ENCODE assay signal across 28 cellular contexts in genomic region chr1:15334995-15335394, GRCh38.
"Had no signal": no experiment of that assay in that cellular context is flagged by ENCODE, and none has a peak within 500 bp of the region (broad histone marks: within the 10 kb centered on the region; RNA-seq: fewer than 3 reads in every experiment).

No MANE protein-coding gene starts in this region.

- H3K9me3 ChIP-seq: body of pancreas, colonic mucosa had no signal

- FAIRE-seq: frontal cortex, TTC549 had no signal

- DNase-seq: activated CD4-positive, alpha-beta memory T cell treated with anti-CD3 and anti-CD28 coated beads, Interleukin-2, amount 10 ng/mL, durations not matched to agents 7 days and 5 days; activated CD4-positive, alpha-beta T cell treated with anti-CD3 and anti-CD28 coated beads for 1 hour; activated CD4-positive, alpha-beta T cell treated with anti-CD3 and anti-CD28 coated beads for 4 hours; activated CD4-positive, alpha-beta T cell treated with anti-CD3 and anti-CD28 coated beads, Interleukin-2, amount 10 ng/mL, durations not matched to agents 7 days and 5 days; activated CD4-positive, alpha-beta T cell treated with anti-CD3 and anti-CD28 coated beads, Interleukin-2, amount 50 U/mL, for 4 hours; activated CD8-positive, alpha-beta memory T cell treated with anti-CD3 and anti-CD28 coated beads, Interleukin-2, amount 50 U/mL, for 48 hours; activated gamma-delta T cell; activated naive CD4-positive, alpha-beta T cell; activated naive CD4-positive, alpha-beta T cell treated with anti-CD3 and anti-CD28 coated beads, Interleukin-2, amount 50 U/mL, for 16 hours; activated T-cell treated with anti-CD3 and anti-CD28 coated beads for 4 hours; activated T-cell treated with anti-CD3 and anti-CD28 coated beads, Interleukin-2, amount 50 U/mL, for 24 hours; activated T-cell treated with anti-CD3 and anti-CD28 coated beads, Interleukin-2, amount 50 U/mL, for 72 hours; amygdala; body of pancreas; caudate nucleus; cerebellar nuclear complex; colonic mucosa; dorsolateral prefrontal cortex; effector memory CD4-positive, alpha-beta T cell; endodermal cell; foreskin fibroblast; head of caudate nucleus; T-helper 2 cell had no signal

- H3K27ac ChIP-seq: body of pancreas, colonic mucosa, dorsolateral prefrontal cortex, VCaP had no signal

- H3K27me3 ChIP-seq: body of pancreas, colonic mucosa, dorsolateral prefrontal cortex had no signal

- ATAC-seq: activated T-cell treated with anti-CD3 and anti-CD28 coated beads, Interleukin-2, amount 50 U/mL, for 72 hours; body of pancreas; esophagus mucosa; WTC11 had no signal

- H3K4me3 ChIP-seq: body of pancreas, colonic mucosa, dorsolateral prefrontal cortex had no signal

- H3K36me3 ChIP-seq: colonic mucosa had no signal

- H3K4me1 ChIP-seq: colonic mucosa had no signal
